ENCODE assay signal across 8 cellular contexts in genomic region chr7:4775281-4776159, GRCh38.
DNase-seq lines count a peak whose midpoint lies in the region; ATAC-seq and TF ChIP-seq lines count a peak whose summit lies in the region.

AP5Z1 (plus strand) TSS chr7:4775623; CDS start chr7:4775716, 93 bp downstream.

- no peak for TF ChIP-seq CTCF in C4-2B (conservative IDR thresholded peaks at IDR 0.05)

- ATAC-seq in GM19351 (IDR thresholded peaks at IDR 0.05; ENCODE audit: unreplicated experiment), result peak; percentile 89
- ATAC-seq in HG03520 (IDR thresholded peaks at IDR 0.05; ENCODE audit: unreplicated experiment), result peak; percentile 87

- DNase-seq in NCI-H748 (lab: John Stamatoyannopoulos, UW; ENCODE audit: unreplicated experiment) (peak; percentile 97), cortex of kidney (lab: John Stamatoyannopoulos, UW) (peak; percentile 31), left kidney (ENCODE audit: low read depth, low spot score) (peak; percentile 98)
- DNase-seq in activated CD4-positive, alpha-beta T cell treated with anti-CD3 and anti-CD28 coated beads, Interleukin-2, amount 50 U/mL, for 1 hour, result peak; percentile 93
- DNase-seq in stimulated activated CD4-positive, alpha-beta T cell treated with anti-CD3 and anti-CD28 coated beads, Interleukin-1b, Interleukin-23, amount 100 ng/mL, for 48 hours, result peak; percentile 95

- peak within 1 kb of the TSS; percentile 82 for H3K27ac ChIP-seq in C4-2B

Comparison
In these comparisons a context has a peak if more than half of its experiments do, and no peak if none do; other contexts are left out.
1. Peak in every context shown above with its lines: DNase-seq, ATAC-seq and H3K27ac ChIP-seq.
2. DNase-seq: peak in every context shown above with its lines; median percentile 98 in left kidney; 97 in NCI-H748; 95 in stimulated activated CD4-positive, alpha-beta T cell treated with anti-CD3 and anti-CD28 coated beads, Interleukin-1b, Interleukin-23, amount 100 ng/mL, for 48 hours; 93 in activated CD4-positive, alpha-beta T cell treated with anti-CD3 and anti-CD28 coated beads, Interleukin-2, amount 50 U/mL, for 1 hour; 31 in cortex of kidney.